8 cellular contexts compared by ENCODE assay signal in the genomic region with DNA sequence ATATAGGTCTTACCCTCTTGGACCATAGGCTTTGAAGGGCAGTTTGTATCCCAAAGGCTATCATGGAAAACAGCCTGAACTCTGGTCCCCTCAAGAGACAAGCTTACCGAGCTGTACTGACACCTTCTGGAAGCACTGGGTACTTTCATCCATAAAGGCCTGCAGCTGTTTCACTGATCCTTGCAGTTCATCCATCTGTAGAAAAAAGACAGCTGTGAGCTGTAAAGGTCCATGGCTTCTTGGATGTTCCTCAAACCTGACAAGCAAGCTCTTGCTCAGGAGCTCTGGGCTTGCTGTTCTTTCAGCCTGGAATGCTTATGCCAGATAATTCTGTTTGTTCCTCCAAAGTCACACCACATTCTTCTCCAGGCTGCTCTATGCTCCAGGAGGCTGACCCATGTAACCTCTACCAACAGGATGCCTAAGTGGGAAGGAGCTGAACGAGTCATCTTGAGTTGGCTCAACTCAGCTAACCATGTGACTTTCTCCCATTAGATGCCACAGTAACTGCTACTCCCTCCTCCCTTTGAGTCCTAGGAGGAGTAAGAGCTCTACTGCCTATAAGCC. TPM values are rescaled to one million over a fixed set of nuclear protein-coding genes. Genes with fewer than 3 reads are reported as not detected.
A peak's percentile ranks its signal among the peaks of the same experiment; 100 is the strongest.
DNase-seq lines count a peak whose midpoint lies in the region; ATAC-seq, FAIRE-seq and TF ChIP-seq lines count a peak whose summit lies in the region.

No MANE protein-coding gene starts in this region.

- TF ChIP-seq CTCF in astrocyte of the cerebellum (IDR thresholded peaks at IDR 0.05; ENCODE audit: low read depth, low read length, missing control alignments) (peak; percentile 91), retinal pigment epithelial cell (conservative IDR thresholded peaks at IDR 0.05; ENCODE audit: low read depth, low read length) (peak; percentile 91)

- H3K4me3 ChIP-seq in astrocyte of the cerebellum (ENCODE audit: low read depth, low read length) (no peak overlapping the region), retinal pigment epithelial cell (ENCODE audit: low read length) (no peak overlapping the region)

- DNase-seq in M059J (ENCODE audit: low read depth) (peak; percentile 80), SK-N-DZ (ENCODE audit: low spot score) (peak; percentile 69), astrocyte of the cerebellum (ENCODE audit: low read depth) (peak; percentile 59), hepatic stellate cell (ENCODE audit: low spot score) (peak; percentile 66), retinal pigment epithelial cell (ENCODE audit: low read depth) (peak; percentile 33)

- in situ Hi-C loops in astrocyte of the cerebellum (cut with HindIII; ENCODE audit: low sequenced_read_pairs): loop anchor here (25.0 kb wide), 2 partner anchors 192 to 267 kb away; a partner anchor contains a TSS

- FAIRE-seq in G401.6 (lab: Jason Lieb, UNC): peak; percentile 88

- ATAC-seq in HG02678 (IDR thresholded peaks at IDR 0.05; ENCODE audit: unreplicated experiment) (no peak), HG02852 (IDR thresholded peaks at IDR 0.05; ENCODE audit: unreplicated experiment) (no peak)

RNA-seq across cellular contexts. Expression of a gene that starts 8.8 kb away (rescaled TPM):
- 49.7 and 50.3 TPM in 2 replicates for total RNA-seq in M059J (2014; rRNA removed; shearing (Covaris generic))
- polyA plus RNA-seq in SK-N-DZ (2014; cell fraction: cytosol; rRNA removed): 55.1 and 59.9 TPM in 2 replicates
- polyA plus RNA-seq in SK-N-DZ (2014; cell fraction: nucleus; rRNA removed): 19.4 and 27.4 TPM in 2 replicates

RNA-seq across cellular contexts. Expression of a gene that starts 18.8 kb away (rescaled TPM):
- 73.1 and 84.9 TPM in 2 replicates for total RNA-seq in M059J (2014; rRNA removed; shearing (Covaris generic))
- 108 and 121 TPM in 2 replicates for polyA plus RNA-seq in SK-N-DZ (2014; cell fraction: cytosol; rRNA removed)
- 53.8 and 73.5 TPM in 2 replicates for polyA plus RNA-seq in SK-N-DZ (2014; cell fraction: nucleus; rRNA removed)
